In genomic region chr12:104477812-104478388, GRCh38 we compare ENCODE assay signal across 11 cellular contexts. TPM values are rescaled to one million over a fixed set of nuclear protein-coding genes. Genes with fewer than 3 reads are reported as not detected.
A peak's percentile ranks its signal among the peaks of the same experiment; 100 is the strongest.
DNase-seq lines count a peak whose midpoint lies in the region; ATAC-seq and TF ChIP-seq lines count a peak whose summit lies in the region.
"Had no signal": no experiment of that assay in that cellular context is flagged by ENCODE, and none has a peak within 500 bp of the region (broad histone marks: within the 10 kb centered on the region; RNA-seq: fewer than 3 reads in every experiment).

No MANE protein-coding gene starts in this region.

- ATAC-seq in naive thymus-derived CD4-positive, alpha-beta T cell = peak; percentile 37
- ATAC-seq: gastroesophageal sphincter had no signal

- H3K27me3 Mint-ChIP-seq in activated CD4-positive, alpha-beta memory T cell treated with anti-CD3 and anti-CD28 coated beads, Interleukin-2, amount 10 ng/mL, durations not matched to agents 7 days and 5 days = no peaks in the 10 kb centered on the region
- H3K27me3 Mint-ChIP-seq in naive thymus-derived CD4-positive, alpha-beta T cell = no peaks in the 10 kb centered on the region
- H3K27me3 Mint-ChIP-seq in neural progenitor cell (ENCODE audit: insufficient read depth, low read depth) = peaks cover 5% of the 10 kb centered on the region
- no peaks in the 10 kb centered on the region for H3K27me3 Mint-ChIP-seq in chondrocyte (ENCODE audit: low read depth)

- no peak for TF ChIP-seq RAD21 in SK-N-SH (IDR thresholded peaks at IDR 0.05; ENCODE audit: low read length)

- H3K4me2 ChIP-seq in KMS-11 (peak overlapping the region; percentile 84), SK-N-SH (no peak overlapping the region), neural progenitor cell (no peak overlapping the region)

- H3K4me3 ChIP-seq in GM06990 (replicated peaks; ENCODE audit: low read depth, low read length) (peak overlapping the region; percentile 57), KMS-11 (IDR thresholded peaks at IDR 0.05; ENCODE audit: insufficient read depth, low read depth, low read length) (no peak overlapping the region), SK-N-SH (ENCODE audit: low read depth in 2 of 2, low read length in 1 of 2) (no peak overlapping the region), neural progenitor cell (no peak overlapping the region)
- peak overlapping the region; percentile 28 for H3K4me3 ChIP-seq in naive thymus-derived CD4-positive, alpha-beta T cell (ENCODE audit: low read length)
- H3K4me3 ChIP-seq: gastroesophageal sphincter had no signal

- peak overlapping the region; percentile 85 for H3K4me3 Mint-ChIP-seq in activated CD4-positive, alpha-beta memory T cell treated with anti-CD3 and anti-CD28 coated beads, Interleukin-2, amount 10 ng/mL, durations not matched to agents 7 days and 5 days
- peak overlapping the region; percentile 82 to 93 (median 89) for H3K4me3 Mint-ChIP-seq in naive thymus-derived CD4-positive, alpha-beta T cell
- H3K4me3 Mint-ChIP-seq in neural progenitor cell = no peak overlapping the region
- H3K4me3 Mint-ChIP-seq in chondrocyte (ENCODE audit: unreplicated experiment) = no peak overlapping the region

- intact Hi-C loops in naive thymus-derived CD4-positive, alpha-beta T cell (cut with micrococcal nuclease) = loop anchor here in 1 of 2 donors (1.0 kb wide), 2 partner anchors 8 to 15 kb away; no protein-coding TSS in a partner anchor

- H3K9me3 Mint-ChIP-seq in activated CD4-positive, alpha-beta memory T cell treated with anti-CD3 and anti-CD28 coated beads, Interleukin-2, amount 10 ng/mL, durations not matched to agents 7 days and 5 days = no peaks in the 10 kb centered on the region
- H3K9me3 Mint-ChIP-seq in naive thymus-derived CD4-positive, alpha-beta T cell = no peaks in the 10 kb centered on the region
- peaks cover 8% of the 10 kb centered on the region for H3K9me3 Mint-ChIP-seq in neural progenitor cell
- no peaks in the 10 kb centered on the region for H3K9me3 Mint-ChIP-seq in chondrocyte (ENCODE audit: low read depth)

- H2AFZ ChIP-seq in KMS-11 (ENCODE audit: low read depth) = peak overlapping the region; percentile 40; the same call in 1 of the 2 replicates
- H2AFZ ChIP-seq in SK-N-SH (ENCODE audit: low read depth) = no peak overlapping the region
- H2AFZ ChIP-seq in neural progenitor cell (replicated peaks) = no peak overlapping the region

- peaks cover 4% of the 10 kb centered on the region for H3K36me3 ChIP-seq in GM06990 (ENCODE audit: control insufficient read depth, insufficient read depth, low read length)
- H3K36me3 ChIP-seq in KMS-11 (ENCODE audit: insufficient read depth) = no peaks in the 10 kb centered on the region
- H3K36me3 ChIP-seq in naive thymus-derived CD4-positive, alpha-beta T cell (ENCODE audit: control insufficient read depth in 2 of 3, insufficient read depth in 3 of 3, low read length in 3 of 3) = no peaks in the 10 kb centered on the region
- no peaks in the 10 kb centered on the region for H3K36me3 ChIP-seq in SK-N-SH (replicated peaks in 1 of 2; ENCODE audit: control insufficient read depth in 1 of 2, insufficient read depth in 2 of 2, low read length in 1 of 2)
- no peaks in the 10 kb centered on the region for H3K36me3 ChIP-seq in neural progenitor cell
- H3K36me3 ChIP-seq: gastroesophageal sphincter had no signal

- in situ Hi-C loops in G401 (cut with HindIII; ENCODE audit: low sequenced_read_pairs) = no loop called here

- H3K27ac ChIP-seq in KMS-11 (peak overlapping the region; percentile 30; the same call in 1 of the 2 replicates), SK-N-SH (ENCODE audit: low read depth in 2 of 2, low read length in 1 of 2) (no peak overlapping the region), neural progenitor cell (no peak overlapping the region)
- peak overlapping the region; percentile 49 for H3K27ac ChIP-seq in naive thymus-derived CD4-positive, alpha-beta T cell (ENCODE audit: low read depth, low read length)
- H3K27ac ChIP-seq: gastroesophageal sphincter had no signal

- TF ChIP-seq CTCF in GM06990 (IDR thresholded peaks at IDR 0.05; ENCODE audit: insufficient read depth, low read length, poor library complexity, severe bottlenecking) = no peak
- TF ChIP-seq CTCF in KMS-11 (conservative IDR thresholded peaks at IDR 0.05; ENCODE audit: low read depth, low read length) = no peak
- no peak for TF ChIP-seq CTCF in SK-N-SH (IDR thresholded peaks at IDR 0.05)
- TF ChIP-seq CTCF in neural progenitor cell (IDR thresholded peaks at IDR 0.05) = no peak
- no peak for TF ChIP-seq CTCF in chondrocyte (IDR thresholded peaks at IDR 0.05)

- H3F3A ChIP-seq in SK-N-SH (replicated peaks; ENCODE audit: insufficient read depth) (peaks cover 3% of the 10 kb centered on the region), neural progenitor cell (ENCODE audit: low read depth) (peaks cover 24% of the 10 kb centered on the region)

- H3K9me3 ChIP-seq in naive thymus-derived CD4-positive, alpha-beta T cell (ENCODE audit: control insufficient read depth in 2 of 3, low read length in 3 of 3) = no peaks in the 10 kb centered on the region
- H3K9me3 ChIP-seq in SK-N-SH (no peaks in the 10 kb centered on the region), neural progenitor cell (ENCODE audit: low read depth) (no peaks in the 10 kb centered on the region)
- H3K9me3 ChIP-seq: gastroesophageal sphincter had no signal

- H3K79me2 ChIP-seq in KMS-11 (ENCODE audit: insufficient read depth, low read depth) = no peaks in the 10 kb centered on the region; the same call in 1 of the 2 replicates
- no peaks in the 10 kb centered on the region for H3K79me2 ChIP-seq in SK-N-SH (ENCODE audit: insufficient read depth)
- H3K79me2 ChIP-seq in neural progenitor cell (ENCODE audit: low read depth) = peaks cover 12% of the 10 kb centered on the region

- no peaks in the 10 kb centered on the region for H4K20me1 ChIP-seq in KMS-11 (ENCODE audit: insufficient read depth)
- no peaks in the 10 kb centered on the region for H4K20me1 ChIP-seq in SK-N-SH (ENCODE audit: insufficient read depth)
- peaks cover 24% of the 10 kb centered on the region for H4K20me1 ChIP-seq in neural progenitor cell (ENCODE audit: low read depth)

- no peaks in the 10 kb centered on the region for H3K27me3 ChIP-seq in GM06990 (replicated peaks; ENCODE audit: control insufficient read depth, insufficient read depth, low read length)
- no peaks in the 10 kb centered on the region for H3K27me3 ChIP-seq in KMS-11 (ENCODE audit: insufficient read depth, low read depth)
- H3K27me3 ChIP-seq in naive thymus-derived CD4-positive, alpha-beta T cell (ENCODE audit: control insufficient read depth in 2 of 2, insufficient read depth in 2 of 2, low read length in 2 of 2) = no peaks in the 10 kb centered on the region
- H3K27me3 ChIP-seq in SK-N-SH (ENCODE audit: insufficient read depth) = no peaks in the 10 kb centered on the region
- H3K27me3 ChIP-seq in neural progenitor cell = no peaks in the 10 kb centered on the region
- H3K27me3 ChIP-seq: gastroesophageal sphincter had no signal

- peak overlapping the region; percentile 96 for H3K27ac Mint-ChIP-seq in activated CD4-positive, alpha-beta memory T cell treated with anti-CD3 and anti-CD28 coated beads, Interleukin-2, amount 10 ng/mL, durations not matched to agents 7 days and 5 days
- peak overlapping the region; percentile 83 to 97 (median 90) for H3K27ac Mint-ChIP-seq in naive thymus-derived CD4-positive, alpha-beta T cell
- no peak overlapping the region for H3K27ac Mint-ChIP-seq in neural progenitor cell
- H3K27ac Mint-ChIP-seq in chondrocyte (ENCODE audit: unreplicated experiment) = no peak overlapping the region

- POLR2A ChIA-PET in activated CD4-positive, alpha-beta memory T cell treated with anti-CD3 and anti-CD28 coated beads, Interleukin-2, amount 10 ng/mL, durations not matched to agents 7 days and 5 days (lab: Charles Lee) = interaction anchor here (0.6 to 3.8 kb wide), 19 partner anchors 9 to 556 kb away, joined by 3 to 95 read pairs (median 7); partner anchors contain the start of genes CHST11 and NFYB
- POLR2A ChIA-PET in naive thymus-derived CD4-positive, alpha-beta T cell (lab: Charles Lee) = interaction anchor here (0.9 to 2.8 kb wide), 7 partner anchors 8 to 340 kb away, joined by 3 to 20 read pairs (median 7); partner anchors contain the start of genes CHST11 and NFYB
- POLR2A ChIA-PET in SK-N-SH (lab: Yijun Ruan, JAX) = no interaction called here

- H3K4me1 Mint-ChIP-seq in activated CD4-positive, alpha-beta memory T cell treated with anti-CD3 and anti-CD28 coated beads, Interleukin-2, amount 10 ng/mL, durations not matched to agents 7 days and 5 days = peaks cover 88% of the 10 kb centered on the region
- H3K4me1 Mint-ChIP-seq in naive thymus-derived CD4-positive, alpha-beta T cell = peaks cover 57 to 90% (median 86%) of the 10 kb centered on the region in 7 donors
- H3K4me1 Mint-ChIP-seq in neural progenitor cell (peaks cover 25% of the 10 kb centered on the region), chondrocyte (ENCODE audit: low read depth) (peaks cover 7% of the 10 kb centered on the region)

- no peaks in the 10 kb centered on the region for H3K9me2 ChIP-seq in SK-N-SH

- peaks cover 43% of the 10 kb centered on the region for H3K36me3 Mint-ChIP-seq in activated CD4-positive, alpha-beta memory T cell treated with anti-CD3 and anti-CD28 coated beads, Interleukin-2, amount 10 ng/mL, durations not matched to agents 7 days and 5 days (ENCODE audit: low read depth)
- peaks cover 3 to 34% (median 13%) of the 10 kb centered on the region in 5 donors for H3K36me3 Mint-ChIP-seq in naive thymus-derived CD4-positive, alpha-beta T cell
- H3K36me3 Mint-ChIP-seq in neural progenitor cell = peaks cover 23% of the 10 kb centered on the region
- peaks cover 1% of the 10 kb centered on the region for H3K36me3 Mint-ChIP-seq in chondrocyte (ENCODE audit: low read depth)

- CTCF ChIA-PET in activated CD4-positive, alpha-beta memory T cell treated with anti-CD3 and anti-CD28 coated beads, Interleukin-2, amount 10 ng/mL, durations not matched to agents 7 days and 5 days (lab: Charles Lee) = interaction anchor here (0.6 to 3.3 kb wide), 11 partner anchors 11 to 218 kb away, joined by 3 to 30 read pairs (median 5); partner anchors contain the start of gene CHST11
- CTCF ChIA-PET in naive thymus-derived CD4-positive, alpha-beta T cell (lab: Charles Lee) = interaction anchor here (1.4 to 1.6 kb wide), 2 partner anchors 16 to 18 kb away, joined by 4 to 7 read pairs; no protein-coding TSS in a partner anchor
- CTCF ChIA-PET in SK-N-SH (lab: Yijun Ruan, JAX) = interaction anchor here (0.9 kb wide), 1 partner anchor 575 kb away, joined by 3 read pairs; no protein-coding TSS in a partner anchor

- 89% methylated on average over 3 of the region's 3 CpGs for WGBS in SK-N-SH (ENCODE audit: low lambda C conversion rate)

- H3K9ac ChIP-seq in KMS-11 = no peak overlapping the region; the same call in 1 of the 2 replicates
- H3K9ac ChIP-seq in SK-N-SH = no peak overlapping the region
- H3K9ac ChIP-seq in neural progenitor cell = no peak overlapping the region

- H3K4me1 ChIP-seq in KMS-11 (ENCODE audit: low read depth, poor library complexity, severe bottlenecking) (peaks cover 61% of the 10 kb centered on the region), SK-N-SH (ENCODE audit: control insufficient read depth in 1 of 2, insufficient read depth in 2 of 2, low read depth in 1 of 2, low read length in 1 of 2) (no peaks in the 10 kb centered on the region), neural progenitor cell (peaks cover 24% of the 10 kb centered on the region)
- peaks cover 67 to 72% of the 10 kb centered on the region in 2 donors for H3K4me1 ChIP-seq in naive thymus-derived CD4-positive, alpha-beta T cell (ENCODE audit: control insufficient read depth in 2 of 2, insufficient read depth in 2 of 2, low read length in 2 of 2)
- H3K4me1 ChIP-seq: gastroesophageal sphincter had no signal

- no peak for DNase-seq in GM06990 (ENCODE audit: extremely low read depth, insufficient read length)
- DNase-seq in activated CD4-positive, alpha-beta memory T cell treated with anti-CD3 and anti-CD28 coated beads, Interleukin-2, amount 10 ng/mL, durations not matched to agents 7 days and 5 days = no peak
- DNase-seq in naive thymus-derived CD4-positive, alpha-beta T cell = no peak
- DNase-seq in G401 (ENCODE audit: low spot score) = no peak
- no peak for DNase-seq in SK-N-SH
- DNase-seq in neural progenitor cell (ENCODE audit: low spot score) = no peak
- no peak for DNase-seq in chondrocyte (ENCODE audit: low spot score)
- DNase-seq: activated CD4-positive, alpha-beta T cell treated with anti-CD3 and anti-CD28 coated beads, Interleukin-2, amount 50 U/mL, for 1 hour; mammary epithelial cell had no signal

- no peak for TF ChIP-seq EP300 in SK-N-SH (IDR thresholded peaks at IDR 0.05; ENCODE audit: borderline replicate concordance in 1 of 2, low read depth in 1 of 2, low read length in 1 of 2)

RNA-seq across cellular contexts. Expression of gene CHST11, which starts 21.2 kb away (rescaled TPM):
- total RNA-seq in activated CD4-positive, alpha-beta memory T cell treated with anti-CD3 and anti-CD28 coated beads, Interleukin-2, amount 10 ng/mL, durations not matched to agents 7 days and 5 days = 100 to 1,000 TPM; 124 to 125 TPM
- 10 to 100 TPM; 31.9 to 74.3 (median 42.0) TPM for total RNA-seq in naive thymus-derived CD4-positive, alpha-beta T cell
- polyA plus RNA-seq in naive thymus-derived CD4-positive, alpha-beta T cell = 10 to 100 TPM; 23.4 to 28.7 TPM
- 9.5 and 12.7 TPM in 2 replicates for total RNA-seq in G401 (2014; rRNA removed; shearing (Covaris generic))
- polyA plus RNA-seq in SK-N-SH (2012; rRNA removed) = 12.7 and 18.6 TPM in 2 replicates
- 7.7 and 8.4 TPM in 2 replicates for polyA plus RNA-seq in SK-N-SH (2012; cell fraction: cytosol; rRNA removed)
- polyA plus RNA-seq in SK-N-SH (2012; cell fraction: nucleus; rRNA removed) = 14.7 and 29.8 TPM in 2 replicates
- total RNA-seq in neural progenitor cell (ENCODE audit: low replicate concordance) = 7.7 and 10.2 TPM in 2 replicates
- 5.3 to 9.1 TPM (median 6.2 TPM) in 3 replicates for total RNA-seq in chondrocyte

Comparison
In these comparisons a context has a peak if more than half of its experiments do, and no peak if none do; other contexts are left out.
1. H3K4me3 ChIP-seq: peak in GM06990 (single experiment) and naive thymus-derived CD4-positive, alpha-beta T cell (single experiment); none in KMS-11 (single experiment), SK-N-SH (0 of 2) and neural progenitor cell (single experiment).
2. H3K27ac ChIP-seq: peak in KMS-11 (single experiment) and naive thymus-derived CD4-positive, alpha-beta T cell (single experiment); none in SK-N-SH (0 of 2) and neural progenitor cell (single experiment).
3. H3K27ac Mint-ChIP-seq: peak in activated CD4-positive, alpha-beta memory T cell treated with anti-CD3 and anti-CD28 coated beads, Interleukin-2, amount 10 ng/mL, durations not matched to agents 7 days and 5 days (single experiment) and naive thymus-derived CD4-positive, alpha-beta T cell (9 of 9); none in neural progenitor cell (single experiment) and chondrocyte (single experiment).
4. H3K4me3 Mint-ChIP-seq: peak in activated CD4-positive, alpha-beta memory T cell treated with anti-CD3 and anti-CD28 coated beads, Interleukin-2, amount 10 ng/mL, durations not matched to agents 7 days and 5 days (single experiment) and naive thymus-derived CD4-positive, alpha-beta T cell (10 of 10); none in neural progenitor cell (single experiment) and chondrocyte (single experiment).